ENCODE assay signal across 8 cellular contexts in the genomic region with DNA sequence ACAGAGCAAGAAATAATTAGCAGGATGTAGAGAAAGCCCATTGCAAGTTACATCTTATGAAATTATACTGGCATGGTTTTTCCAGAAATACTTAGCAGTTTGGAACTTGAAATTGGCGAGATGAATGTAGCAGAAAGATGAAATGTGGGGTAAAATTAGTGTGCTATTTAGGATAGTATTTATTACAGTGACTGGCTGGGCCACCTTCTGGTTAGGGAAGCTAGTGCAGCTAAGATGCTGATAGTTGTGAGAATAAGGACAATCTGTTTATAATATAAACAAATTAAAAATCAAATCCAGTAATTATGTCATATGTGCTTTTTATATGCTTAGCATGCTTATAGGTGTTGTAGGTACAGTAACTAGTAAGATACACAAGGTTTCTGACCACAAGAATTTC.
DNase-seq lines count a peak whose midpoint lies in the region; ATAC-seq and TF ChIP-seq lines count a peak whose summit lies in the region.

No MANE protein-coding gene starts in this region.

- H3K4me1 ChIP-seq in BE2C: no peaks in the 10 kb centered on the region
- H3K4me1 ChIP-seq in SK-N-SH (ENCODE audit: control insufficient read depth in 1 of 2, insufficient read depth in 2 of 2, low read depth in 1 of 2, low read length in 1 of 2): peaks cover 0 to 10% of the 10 kb centered on the region in 2 experiments; a peak in 2 of 4 replicates

- POLR2A ChIA-PET in SK-N-SH (lab: Yijun Ruan, JAX): no interaction called here

- ATAC-seq in GM21723 (IDR thresholded peaks at IDR 0.05; ENCODE audit: unreplicated experiment): peak; percentile 56
- no peak for ATAC-seq in HG02571 (IDR thresholded peaks at IDR 0.05; ENCODE audit: unreplicated experiment)
- ATAC-seq in HG03439 (IDR thresholded peaks at IDR 0.05; ENCODE audit: unreplicated experiment): no peak

- H3K27ac ChIP-seq in SK-N-SH (ENCODE audit: low read depth in 2 of 2, low read length in 1 of 2): no peak overlapping the region

- no peaks in the 10 kb centered on the region for H3K9me3 ChIP-seq in BE2C
- H3K9me3 ChIP-seq in SK-N-SH: 0 out of 2 replicates have a peak, but pooled peaks cover 8% of the 10 kb centered on the region

- H3F3A ChIP-seq in SK-N-SH (replicated peaks; ENCODE audit: insufficient read depth): no peaks in the 10 kb centered on the region

- H3K4me3 ChIP-seq in BE2C (ENCODE audit: low read depth, low read length) (no peak overlapping the region), SK-N-SH (ENCODE audit: low read depth in 2 of 2, low read length in 1 of 2) (no peak overlapping the region), kidney epithelial cell (ENCODE audit: low read depth, low read length) (no peak overlapping the region)

- H3K79me2 ChIP-seq in SK-N-SH (ENCODE audit: insufficient read depth): no peaks in the 10 kb centered on the region

- H2AFZ ChIP-seq in SK-N-SH (ENCODE audit: low read depth): no peak overlapping the region

- TF ChIP-seq CTCF in BE2C (IDR thresholded peaks at IDR 0.05; ENCODE audit: low read depth, low read length) (peak; percentile 73), SK-N-SH (IDR thresholded peaks at IDR 0.05) (peak; percentile 68), kidney epithelial cell (IDR thresholded peaks at IDR 0.05; ENCODE audit: insufficient read depth, low read length, poor library complexity, severe bottlenecking) (peak; percentile 65)

- DNase-seq in BE2C (peak; percentile 22), SK-N-SH (no peak), kidney epithelial cell (ENCODE audit: low read depth) (no peak), hypothalamus (lab: John Stamatoyannopoulos, UW) (no peak), NCI-H1092 treated with DMSO at 0.1 percent for 48 hours (lab: John Stamatoyannopoulos, UW) (no peak)

- no peak overlapping the region for H3K4me2 ChIP-seq in SK-N-SH

- no peaks in the 10 kb centered on the region for H4K20me1 ChIP-seq in SK-N-SH (ENCODE audit: insufficient read depth)

- H3K36me3 ChIP-seq in BE2C: no peaks in the 10 kb centered on the region
- H3K36me3 ChIP-seq in SK-N-SH (replicated peaks in 1 of 2; ENCODE audit: control insufficient read depth in 1 of 2, insufficient read depth in 2 of 2, low read length in 1 of 2): no peaks in the 10 kb centered on the region
- no peaks in the 10 kb centered on the region for H3K36me3 ChIP-seq in kidney epithelial cell (ENCODE audit: control insufficient read depth, insufficient read depth, low read length)

- CTCF ChIA-PET in SK-N-SH (lab: Yijun Ruan, JAX): interaction anchor here (0.7 to 2.8 kb wide), 10 partner anchors 9 to 718 kb away, joined by 3 to 10 read pairs (median 4); a partner anchor contains a TSS

- H3K9ac ChIP-seq in SK-N-SH: no peak overlapping the region

- 74% methylated on average over 1 of the region's 1 CpG for WGBS in SK-N-SH (ENCODE audit: low lambda C conversion rate)

- TF ChIP-seq RAD21 in SK-N-SH (IDR thresholded peaks at IDR 0.05; ENCODE audit: low read length): peak; percentile 66

- H3K27me3 ChIP-seq in BE2C (no peaks in the 10 kb centered on the region), SK-N-SH (ENCODE audit: insufficient read depth) (no peaks in the 10 kb centered on the region), kidney epithelial cell (ENCODE audit: control insufficient read depth, insufficient read depth, low read length) (no peaks in the 10 kb centered on the region)

- H3K9me2 ChIP-seq in SK-N-SH: no peaks in the 10 kb centered on the region

- no peak for TF ChIP-seq EP300 in SK-N-SH (IDR thresholded peaks at IDR 0.05; ENCODE audit: borderline replicate concordance in 1 of 2, low read depth in 1 of 2, low read length in 1 of 2)

TF ChIP-seq in SK-N-SH, 30 proteins besides CTCF, POLR2A, EP300 and RAD21:
- TF ChIP-seq SMC3 (IDR thresholded peaks at IDR 0.05; ENCODE audit: low read depth, low read length) (peak; percentile 59), MXI1 (IDR thresholded peaks at IDR 0.05; ENCODE audit: low read depth, low read length) (no peak)
